ENCODE assay signal across 26 cellular contexts in genomic region chr2:151900261-151900660, GRCh38.
DNase-seq lines count a peak whose midpoint lies in the region; ATAC-seq and TF ChIP-seq lines count a peak whose summit lies in the region.
"Had no signal": no experiment of that assay in that cellular context is flagged by ENCODE, and none has a peak within 500 bp of the region (broad histone marks: within the 10 kb centered on the region; RNA-seq: fewer than 3 reads in every experiment).

No MANE protein-coding gene starts in this region.

- no peak for DNase-seq in Right ventricle myocardium inferior (ENCODE audit: missing footprints)
- no peak for DNase-seq in right atrium auricular region (ENCODE audit: low spot score)
- DNase-seq in RPMI8226, result peak; percentile 95
- peak; percentile 45 for DNase-seq in cerebellar cortex (ENCODE audit: low spot score)
- DNase-seq in AG08395 (ENCODE audit: low spot score), result no peak
- DNase-seq in stimulated activated naive CD4-positive, alpha-beta T cell (lab: John Stamatoyannopoulos, UW), result no peak
- no peak for DNase-seq in activated CD4-positive, alpha-beta T cell treated with anti-CD3 and anti-CD28 coated beads, Interleukin-2, amount 10 ng/mL, durations not matched to agents 24 days and 14 days
- DNase-seq: 8988T; AML-193; Caco-2; CD4-positive, alpha-beta memory T cell; EL; GF-D8; GM23248; H7; KBM-7; MM.1S; NCI-H1048; NCI-H1417; NCI-H1694; NCI-H2029 treated with DMSO at 0.1 percent for 48 hours; NCI-H2227 treated with DMSO at 0.1 percent for 48 hours; NCI-H526 treated with DMSO at 0.1 percent for 48 hours; Right ventricle myocardium superior had no signal

- no peak overlapping the region for H3K27ac Mint-ChIP-seq in activated CD4-positive, alpha-beta T cell treated with anti-CD3 and anti-CD28 coated beads, Interleukin-2, amount 10 ng/mL, durations not matched to agents 24 days and 14 days
- H3K27ac Mint-ChIP-seq: CD4-positive, alpha-beta memory T cell had no signal

- H3K27me3 ChIP-seq in right atrium auricular region, result no peaks in the 10 kb centered on the region
- H3K27me3 ChIP-seq: SJSA1 had no signal

- peaks cover 5% of the 10 kb centered on the region for H3K27me3 Mint-ChIP-seq in activated CD4-positive, alpha-beta T cell treated with anti-CD3 and anti-CD28 coated beads, Interleukin-2, amount 10 ng/mL, durations not matched to agents 24 days and 14 days

- no peaks in the 10 kb centered on the region for H3K9me3 ChIP-seq in right atrium auricular region

- no peak for TF ChIP-seq CTCF in right atrium auricular region (IDR thresholded peaks at IDR 0.05)

- no peak overlapping the region for H3K27ac ChIP-seq in right atrium auricular region
- H3K27ac ChIP-seq: GM23248, SJSA1 had no signal

- no peaks in the 10 kb centered on the region for H3K4me1 Mint-ChIP-seq in activated CD4-positive, alpha-beta T cell treated with anti-CD3 and anti-CD28 coated beads, Interleukin-2, amount 10 ng/mL, durations not matched to agents 24 days and 14 days
- H3K4me1 Mint-ChIP-seq: CD4-positive, alpha-beta memory T cell had no signal

- H3K36me3 ChIP-seq in right atrium auricular region, result no peaks in the 10 kb centered on the region
- H3K36me3 ChIP-seq: SJSA1 had no signal

- H3K36me3 Mint-ChIP-seq in activated CD4-positive, alpha-beta T cell treated with anti-CD3 and anti-CD28 coated beads, Interleukin-2, amount 10 ng/mL, durations not matched to agents 24 days and 14 days (ENCODE audit: low read depth), result no peaks in the 10 kb centered on the region
- H3K36me3 Mint-ChIP-seq: CD4-positive, alpha-beta memory T cell had no signal

- ATAC-seq in Right ventricle myocardium inferior (peak; percentile 20), GM18868 (IDR thresholded peaks at IDR 0.05; ENCODE audit: unreplicated experiment) (no peak)

- H3K4me1 ChIP-seq in right atrium auricular region, result peaks cover 0 to 7% of the 10 kb centered on the region in 2 donors
- H3K4me1 ChIP-seq: Caco-2, SJSA1 had no signal

- intact Hi-C loops in Right ventricle myocardium inferior (cut with DNase I), result no loop called here
- intact Hi-C loops in activated CD4-positive, alpha-beta T cell treated with anti-CD3 and anti-CD28 coated beads, Interleukin-2, amount 10 ng/mL, durations not matched to agents 24 days and 14 days (cut with micrococcal nuclease), result no loop called here

- no peak overlapping the region for H3K4me3 Mint-ChIP-seq in activated CD4-positive, alpha-beta T cell treated with anti-CD3 and anti-CD28 coated beads, Interleukin-2, amount 10 ng/mL, durations not matched to agents 24 days and 14 days
- H3K4me3 Mint-ChIP-seq: CD4-positive, alpha-beta memory T cell had no signal

- no peak overlapping the region for H3K4me3 ChIP-seq in right atrium auricular region
- H3K4me3 ChIP-seq: GM23248, SJSA1 had no signal

- H3K9me3 Mint-ChIP-seq in activated CD4-positive, alpha-beta T cell treated with anti-CD3 and anti-CD28 coated beads, Interleukin-2, amount 10 ng/mL, durations not matched to agents 24 days and 14 days, result no peaks in the 10 kb centered on the region

Comparison
In these comparisons a context has a peak if more than half of its experiments do, and no peak if none do; other contexts are left out.
1. DNase-seq: peak in RPMI8226 (single experiment) and cerebellar cortex (single experiment); none in Right ventricle myocardium inferior (single experiment), right atrium auricular region (single experiment), AG08395 (single experiment), stimulated activated naive CD4-positive, alpha-beta T cell (0 of 6) and activated CD4-positive, alpha-beta T cell treated with anti-CD3 and anti-CD28 coated beads, Interleukin-2, amount 10 ng/mL, durations not matched to agents 24 days and 14 days (single experiment).